ENCODE assay signal across 8 cellular contexts in the genomic region with DNA sequence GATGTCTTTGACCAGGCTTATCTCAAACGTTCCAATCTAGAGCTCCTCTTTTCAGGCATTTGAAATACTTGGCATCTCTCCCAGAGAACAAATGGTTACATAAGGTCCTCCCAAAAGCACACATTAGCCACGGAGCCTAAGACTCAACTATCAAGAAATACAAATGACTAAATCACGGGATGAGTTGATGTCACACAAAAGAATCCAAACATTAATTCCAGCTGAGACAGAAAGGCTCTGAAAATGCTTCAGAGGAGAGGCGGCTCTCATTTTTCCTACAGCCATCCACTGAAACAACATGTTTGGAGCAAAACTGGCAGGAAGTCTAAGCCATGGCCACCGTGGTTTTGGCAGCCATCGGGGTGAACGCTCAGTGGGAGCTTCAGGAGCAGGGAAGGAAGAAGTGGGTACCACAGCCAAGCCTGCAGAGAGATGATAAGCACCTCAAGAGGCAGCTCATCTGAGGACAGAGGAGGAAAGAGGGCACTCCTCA.
DNase-seq lines count a peak whose midpoint lies in the region; ATAC-seq and TF ChIP-seq lines count a peak whose summit lies in the region.

No MANE protein-coding gene starts in this region.

- POLR2A ChIA-PET in CD8-positive, alpha-beta T cell (lab: Charles Lee), result no interaction called here

- intact Hi-C loops in CD8-positive, alpha-beta T cell (cut with DNase I, micrococcal nuclease), result no loop called here

- H3K4me3 ChIP-seq in CD8-positive, alpha-beta T cell (ENCODE audit: low read depth, low read length), result no peak overlapping the region
- H3K4me3 ChIP-seq in epithelial cell of esophagus (ENCODE audit: low read length), result no peak overlapping the region

- H3K4me3 Mint-ChIP-seq in CD8-positive, alpha-beta T cell, result no peak overlapping the region

- H3K27ac Mint-ChIP-seq in CD8-positive, alpha-beta T cell, result peak overlapping the region; percentile 19

- ATAC-seq in CD8-positive, alpha-beta T cell, result no peak
- ATAC-seq in HG03432 (IDR thresholded peaks at IDR 0.05; ENCODE audit: unreplicated experiment) (no peak), HG03280 (IDR thresholded peaks at IDR 0.05; ENCODE audit: unreplicated experiment) (no peak)

- H3K4me1 Mint-ChIP-seq in CD8-positive, alpha-beta T cell (ENCODE audit: low read depth), result peaks cover 20% of the 10 kb centered on the region

- H3K27me3 ChIP-seq in CD8-positive, alpha-beta T cell (ENCODE audit: insufficient read depth, low read length), result no peaks in the 10 kb centered on the region

- no peaks in the 10 kb centered on the region for H3K9me3 ChIP-seq in CD8-positive, alpha-beta T cell (ENCODE audit: low read length)

- peaks cover 73% of the 10 kb centered on the region for H3K36me3 Mint-ChIP-seq in CD8-positive, alpha-beta T cell

- H3K4me1 ChIP-seq in CD8-positive, alpha-beta T cell (ENCODE audit: insufficient read depth, low read length), result peaks cover 15% of the 10 kb centered on the region

- H3K27me3 Mint-ChIP-seq in CD8-positive, alpha-beta T cell (ENCODE audit: low read depth), result no peaks in the 10 kb centered on the region

- peaks cover 32% of the 10 kb centered on the region for H3K36me3 ChIP-seq in CD8-positive, alpha-beta T cell (ENCODE audit: insufficient read depth, low read length)

- TF ChIP-seq CTCF in CD8-positive, alpha-beta T cell (IDR thresholded peaks at IDR 0.05), result no peak
- no peak for TF ChIP-seq CTCF in epithelial cell of esophagus (IDR thresholded peaks at IDR 0.05; ENCODE audit: insufficient read depth, low read depth, low read length, missing control alignments)

- DNase-seq in CD8-positive, alpha-beta T cell, result no peak
- DNase-seq in NCI-H69 (lab: John Stamatoyannopoulos, UW) (peak; percentile 90), epithelial cell of esophagus (ENCODE audit: low read depth) (peak; percentile 54), non-pigmented ciliary epithelial cell (ENCODE audit: low read depth) (peak; percentile 62), DMS114 treated with DMSO at 0.1 percent for 48 hours (lab: John Stamatoyannopoulos, UW; ENCODE audit: unreplicated experiment) (no peak), AML-193 (lab: John Stamatoyannopoulos, UW) (no peak)

- no peak overlapping the region for H3K27ac ChIP-seq in CD8-positive, alpha-beta T cell (ENCODE audit: low read depth, low read length)

- no peaks in the 10 kb centered on the region for H3K9me3 Mint-ChIP-seq in CD8-positive, alpha-beta T cell

- CTCF ChIA-PET in CD8-positive, alpha-beta T cell (lab: Charles Lee), result interaction anchor here (0.6 to 4.5 kb wide), 3 partner anchors 9 to 1812 kb away, joined by 3 to 32 read pairs (median 6); no protein-coding TSS in a partner anchor

Comparison
In these comparisons a context has a peak if more than half of its experiments do, and no peak if none do; other contexts are left out.
1. DNase-seq: peak in NCI-H69 (single experiment), epithelial cell of esophagus (single experiment) and non-pigmented ciliary epithelial cell (single experiment); none in CD8-positive, alpha-beta T cell (0 of 7), DMS114 treated with DMSO at 0.1 percent for 48 hours (single experiment) and AML-193 (0 of 2).